In genomic region chr7:92670204-92670851, GRCh38 we compare ENCODE assay signal across 26 cellular contexts.
DNase-seq lines count a peak whose midpoint lies in the region; ATAC-seq, FAIRE-seq and TF ChIP-seq lines count a peak whose summit lies in the region.
"Had no signal": no experiment of that assay in that cellular context is flagged by ENCODE, and none has a peak within 500 bp of the region (broad histone marks: within the 10 kb centered on the region; RNA-seq: fewer than 3 reads in every experiment).

No MANE protein-coding gene starts in this region.

- RAD21 ChIA-PET in GM12878 (lab: Charles Lee; ENCODE audit: unreplicated experiment), result no interaction called here

- no peak for TF ChIP-seq CTCF in GM12878 (IDR thresholded peaks at IDR 0.05 in 2 of 3, conservative IDR thresholded peaks at IDR 0.05 in 1 of 3; ENCODE audit: control insufficient read depth in 2 of 3, extremely low read depth in 1 of 3, insufficient read depth in 1 of 3, low read depth in 3 of 3, low read length in 3 of 3)
- no peak for TF ChIP-seq CTCF in osteoblast (IDR thresholded peaks at IDR 0.05; ENCODE audit: extremely low read depth, low read depth, low read length)
- TF ChIP-seq CTCF in esophagus squamous epithelium (IDR thresholded peaks at IDR 0.05), result no peak

- TF ChIP-seq POLR2A in GM12878 (IDR thresholded peaks at IDR 0.05; ENCODE audit: low read depth, low read length) (no peak), esophagus squamous epithelium (IDR thresholded peaks at IDR 0.05) (no peak)

- H3K9me3 ChIP-seq in KOPT-K1 (ENCODE audit: insufficient read depth, low read length, poor library complexity, severe bottlenecking), result no peaks in the 10 kb centered on the region
- no peaks in the 10 kb centered on the region for H3K9me3 ChIP-seq in GM12878 (replicated peaks; ENCODE audit: control insufficient read depth, insufficient read depth, low read length)
- no peaks in the 10 kb centered on the region for H3K9me3 ChIP-seq in osteoblast (ENCODE audit: low read depth, low read length)
- H3K9me3 ChIP-seq in esophagus squamous epithelium, result no peaks in the 10 kb centered on the region
- H3K9me3 ChIP-seq: sigmoid colon, transverse colon had no signal

- H3K4me3 ChIP-seq in GM12878 (no peak overlapping the region), osteoblast (ENCODE audit: insufficient read depth, low read length) (no peak overlapping the region), esophagus squamous epithelium (no peak overlapping the region)
- H3K4me3 ChIP-seq: coronary artery, lung, sigmoid colon, SK-N-MC, transverse colon had no signal

- SMC1A ChIA-PET in GM12878 (lab: Charles Lee; ENCODE audit: uncharacterized antibody, unreplicated experiment), result interaction anchor here (1.0 to 1.5 kb wide), 3 partner anchors 11 to 20 kb away, joined by 3 to 4 read pairs (median 3); no protein-coding TSS in a partner anchor

- H4K20me1 ChIP-seq in GM12878 (ENCODE audit: control insufficient read depth, insufficient read depth) (no peaks in the 10 kb centered on the region), osteoblast (ENCODE audit: insufficient read depth, low read length) (peaks cover 7% of the 10 kb centered on the region)

- H3K27ac Mint-ChIP-seq in activated naive CD4-positive, alpha-beta T cell treated with anti-CD3 and anti-CD28 coated beads for 36 hours, result peak overlapping the region; percentile 69
- H3K27ac Mint-ChIP-seq: progenitor cell of endocrine pancreas, WTC11 had no signal

- H3K27me3 Mint-ChIP-seq in activated naive CD4-positive, alpha-beta T cell treated with anti-CD3 and anti-CD28 coated beads for 36 hours (ENCODE audit: low read depth), result no peaks in the 10 kb centered on the region
- H3K27me3 Mint-ChIP-seq: progenitor cell of endocrine pancreas had no signal

- FAIRE-seq in GM12878 (lab: Jason Lieb, UNC), result peak; percentile 64
- FAIRE-seq: bronchial epithelial cell, endometrium, H54 had no signal

- H2AFZ ChIP-seq in GM12878 (ENCODE audit: control insufficient read depth, low read depth, low read length) (no peak overlapping the region), osteoblast (ENCODE audit: low read length) (no peak overlapping the region)

- intact Hi-C loops in activated naive CD4-positive, alpha-beta T cell treated with anti-CD3 and anti-CD28 coated beads for 36 hours (cut with micrococcal nuclease), result no loop called here
- intact Hi-C loops in GM12878 (cut with micrococcal nuclease; ENCODE audit: unreplicated experiment) (no loop called here), esophagus squamous epithelium (cut with DNase I) (no loop called here)

- in situ Hi-C loops in GM12878 (cut with MboI), result no loop called here

- CTCF ChIA-PET in activated naive CD4-positive, alpha-beta T cell treated with anti-CD3 and anti-CD28 coated beads for 36 hours (lab: Charles Lee), result no interaction called here
- CTCF ChIA-PET in GM12878 (lab: Yijun Ruan, JAX), result no interaction called here

- H3K4me1 ChIP-seq in GM12878 (ENCODE audit: control insufficient read depth, insufficient read depth, low read length) (peaks cover 15% of the 10 kb centered on the region), osteoblast (ENCODE audit: insufficient read depth, low read length) (peaks cover 41% of the 10 kb centered on the region), esophagus squamous epithelium (peaks cover 0 to 16% (median 0%) of the 10 kb centered on the region in 3 donors)
- H3K4me1 ChIP-seq: sigmoid colon, transverse colon had no signal

- TF ChIP-seq EP300 in GM12878 (IDR thresholded peaks at IDR 0.05; ENCODE audit: borderline replicate concordance in 1 of 2, control insufficient read depth in 1 of 2, low read depth in 2 of 2, low read length in 2 of 2), result no peak

- no peak overlapping the region for H3K9ac ChIP-seq in GM12878 (ENCODE audit: control insufficient read depth, insufficient read depth, low read length)

- peaks cover 100% of the 10 kb centered on the region for H3K36me3 ChIP-seq in KOPT-K1 (ENCODE audit: insufficient read depth, low read length)
- H3K36me3 ChIP-seq in GM12878 (ENCODE audit: control insufficient read depth in 2 of 2, insufficient read depth in 2 of 2, low read length in 1 of 2), result peaks cover 2 to 10% of the 10 kb centered on the region in 2 experiments
- no peaks in the 10 kb centered on the region for H3K36me3 ChIP-seq in osteoblast (ENCODE audit: insufficient read depth, low read length)
- H3K36me3 ChIP-seq in esophagus squamous epithelium, result peaks cover 0 to 17% (median 0%) of the 10 kb centered on the region in 3 donors
- H3K36me3 ChIP-seq: transverse colon had no signal

- H3K27me3 ChIP-seq in GM12878 (replicated peaks in 1 of 2; ENCODE audit: control insufficient read depth in 2 of 2, insufficient read depth in 2 of 2, low read length in 1 of 2) (no peaks in the 10 kb centered on the region), osteoblast (ENCODE audit: insufficient read depth, low read length) (no peaks in the 10 kb centered on the region), esophagus squamous epithelium (no peaks in the 10 kb centered on the region)
- H3K27me3 ChIP-seq: sigmoid colon, transverse colon had no signal

- POLR2A ChIA-PET in GM12878 (lab: Charles Lee), result interaction anchor here (0.6 kb wide), 1 partner anchor 19 kb away, joined by 3 read pairs; no protein-coding TSS in a partner anchor

- no TSS peak for BruUV-seq in GM12878 (replicated peaks; lab: Mats Ljungman, UMichigan)

- H3K4me1 Mint-ChIP-seq in activated naive CD4-positive, alpha-beta T cell treated with anti-CD3 and anti-CD28 coated beads for 36 hours (ENCODE audit: low read depth), result peaks cover 53% of the 10 kb centered on the region
- H3K4me1 Mint-ChIP-seq: neural crest cell, WTC11 had no signal

- WGBS in GM12878 (ENCODE audit: insufficient coverage, insufficient replicate concordance, low lambda C conversion rate, missing lambda C conversion rate), result 94% methylated on average over 2 of the region's 2 CpGs
- WGBS in esophagus squamous epithelium, 2 donors, result 88 to 97% methylated on average over 2 of the region's 2 CpGs

- peaks cover 52% of the 10 kb centered on the region for H3K36me3 Mint-ChIP-seq in activated naive CD4-positive, alpha-beta T cell treated with anti-CD3 and anti-CD28 coated beads for 36 hours (ENCODE audit: low read depth)
- H3K36me3 Mint-ChIP-seq: WTC11 had no signal

- no peaks in the 10 kb centered on the region for H3K9me3 Mint-ChIP-seq in activated naive CD4-positive, alpha-beta T cell treated with anti-CD3 and anti-CD28 coated beads for 36 hours
- H3K9me3 Mint-ChIP-seq: WTC11 had no signal

- peak overlapping the region; percentile 100 for H3K27ac ChIP-seq in KOPT-K1 (ENCODE audit: low read depth, low read length, poor library complexity, severe bottlenecking)
- no peak overlapping the region for H3K27ac ChIP-seq in GM12878 (ENCODE audit: control insufficient read depth, insufficient read depth)
- peak overlapping the region; percentile 14 for H3K27ac ChIP-seq in osteoblast (ENCODE audit: low read depth, low read length)
- H3K27ac ChIP-seq in esophagus squamous epithelium, result no peak overlapping the region
- H3K27ac ChIP-seq: coronary artery, sigmoid colon, SK-N-MC, transverse colon had no signal

- H3K4me2 ChIP-seq in GM12878 (ENCODE audit: control insufficient read depth, insufficient read depth), result 0 out of 2 replicates have a peak overlapping the region, but pooled peaks have one; percentile 7
- peak overlapping the region; percentile 5 for H3K4me2 ChIP-seq in osteoblast (ENCODE audit: insufficient read depth, low read length)

- no peaks in the 10 kb centered on the region for H3K79me2 ChIP-seq in GM12878 (ENCODE audit: control insufficient read depth, insufficient read depth, low read length)
- H3K79me2 ChIP-seq in osteoblast (ENCODE audit: insufficient read depth, low read length), result peaks cover 41% of the 10 kb centered on the region

- no peak for TF ChIP-seq RAD21 in GM12878 (IDR thresholded peaks at IDR 0.05; ENCODE audit: insufficient read depth, low read depth, low read length)

- H3K4me3 Mint-ChIP-seq in activated naive CD4-positive, alpha-beta T cell treated with anti-CD3 and anti-CD28 coated beads for 36 hours, result peak overlapping the region; percentile 18
- H3K4me3 Mint-ChIP-seq: neural crest cell, WTC11 had no signal

- DNase-seq in activated naive CD4-positive, alpha-beta T cell treated with anti-CD3 and anti-CD28 coated beads for 36 hours, result no peak
- DNase-seq in activated naive CD4-positive, alpha-beta T cell (lab: John Stamatoyannopoulos, UW), result no peak
- DNase-seq in GM12878 (ENCODE audit: low read depth, low spot score) (no peak), osteoblast (ENCODE audit: insufficient read length, low spot score, missing footprints) (peak; percentile 13), NCI-H2029 treated with DMSO at 0.1 percent for 48 hours (lab: John Stamatoyannopoulos, UW) (no peak), esophagus squamous epithelium (lab: John Stamatoyannopoulos, UW) (no peak), HT-29 (ENCODE audit: low spot score) (no peak)
- DNase-seq: C1 segment of cervical spinal cord, islet precursor cell, NCI-H1092, NCI-H187 treated with DMSO at 0.1 percent for 48 hours, NCI-H69, RPMI8226, sigmoid colon, T-helper 9 cell, transverse colon had no signal

- ATAC-seq in GM12878, result no peak
- ATAC-seq: WTC11 had no signal

TF ChIP-seq in GM12878, 131 proteins besides CTCF, POLR2A, EP300 and RAD21:
- TF ChIP-seq YBX1 (IDR thresholded peaks at IDR 0.05) (no peak), ATF7 (IDR thresholded peaks at IDR 0.05; ENCODE audit: low read depth) (no peak), MEF2A (IDR thresholded peaks at IDR 0.05; ENCODE audit: insufficient read depth, low read depth, low read length) (no peak), IKZF1 (conservative IDR thresholded peaks at IDR 0.05) (no peak), SKIL (IDR thresholded peaks at IDR 0.05; ENCODE audit: low read depth, poor library complexity, severe bottlenecking) (no peak), BRCA1 (IDR thresholded peaks at IDR 0.05; ENCODE audit: low read depth, low read length) (no peak), NBN (IDR thresholded peaks at IDR 0.05) (no peak)

Comparison
In these comparisons a context has a peak if more than half of its experiments do, and no peak if none do; other contexts are left out.
1. H3K27ac ChIP-seq: peak in KOPT-K1 (single experiment) and osteoblast (single experiment); none in GM12878 (single experiment) and esophagus squamous epithelium (0 of 4).